Comparison of ENCODE assay signal across 6 cellular contexts in genomic region chr16:31904571-31904970, GRCh38. TPM values are rescaled to one million over a fixed set of nuclear protein-coding genes. Genes with fewer than 3 reads are reported as not detected.
A peak's percentile ranks its signal among the peaks of the same experiment; 100 is the strongest.
DNase-seq lines count a peak whose midpoint lies in the region; ATAC-seq, FAIRE-seq and TF ChIP-seq lines count a peak whose summit lies in the region.
"Not testable (repeated sequence)": the region's sequence is repeated elsewhere in the genome, so short reads cannot be mapped to it uniquely, and the experiment has no call there.

No MANE protein-coding gene starts in this region.

- not testable (repeated sequence) for H3K27me3 Mint-ChIP-seq in activated T-cell treated with anti-CD3 and anti-CD28 coated beads, Interleukin-2, amount 50 U/mL, for 72 hours (ENCODE audit: low read depth); activated naive CD4-positive, alpha-beta T cell treated with anti-CD3 and anti-CD28 coated beads, Interleukin-2, amount 50 U/mL, for 24 hours; endothelial cell (ENCODE audit: unreplicated experiment); stimulated activated naive CD8-positive, alpha-beta T cell treated with anti-CD3 and anti-CD28 coated beads, Interleukin-15, Interleukin-2, amounts not matched to agents 100 ng/mL and 50 ng/mL, for 24 hours

- TF ChIP-seq POLR2A in K562 (conservative IDR thresholded peaks at IDR 0.05) = not testable (repeated sequence)

- not testable (repeated sequence) for ATAC-seq in activated T-cell treated with anti-CD3 and anti-CD28 coated beads, Interleukin-2, amount 50 U/mL, for 72 hours (replicated peaks in 1 of 2); K562; stimulated activated effector memory CD8-positive, alpha-beta T cell treated with anti-CD3 and anti-CD28 coated beads, Interleukin-12 subunit alpha, Interleukin-12 subunit beta, amount 100 ng/mL, for 72 hours

- H3K27me3 ChIP-seq in K562 (ENCODE audit: control insufficient read depth in 2 of 2, insufficient read depth in 2 of 2, low read length in 2 of 2) = not testable (repeated sequence)

- WGBS in K562 (ENCODE audit: insufficient coverage, low coverage, missing lambda C conversion rate) = 91% methylated on average over 1 of the region's 3 CpGs

- TF ChIP-seq RAD21 in K562 (CRISPR knock-in tag; conservative IDR thresholded peaks at IDR 0.05 in 1 of 2, IDR thresholded peaks at IDR 0.05 in 1 of 2) = not testable (repeated sequence)

- H3K4me1 ChIP-seq in K562 (replicated peaks in 1 of 2; ENCODE audit: control insufficient read depth in 2 of 2, insufficient read depth in 2 of 2, low read length in 2 of 2) = not testable (repeated sequence)

- intact Hi-C loops in K562 (cut with micrococcal nuclease) = not testable (repeated sequence)

- not testable (repeated sequence) for H2AFZ ChIP-seq in K562 (ENCODE audit: low read depth, low read length)

- not testable (repeated sequence) for FAIRE-seq in K562 (lab: Jason Lieb, UNC)

- H3K36me3 ChIP-seq in K562 (ENCODE audit: control insufficient read depth, insufficient read depth, low read length) = not testable (repeated sequence)

- in situ Hi-C loops in K562 (cut with MboI) = not testable (repeated sequence)

- not testable (repeated sequence) for TF ChIP-seq EP300 in K562 (IDR thresholded peaks at IDR 0.05; ENCODE audit: low read length)

- CTCF ChIA-PET in K562 (lab: Yijun Ruan, JAX; ENCODE audit: low intra/inter-chr PET ratio) = not testable (repeated sequence)

- not testable (repeated sequence) for BruUV-seq in K562 (replicated peaks; lab: Mats Ljungman, UMichigan)

- H3K36me3 Mint-ChIP-seq in activated T-cell treated with anti-CD3 and anti-CD28 coated beads, Interleukin-2, amount 50 U/mL, for 72 hours (ENCODE audit: insufficient read depth in 2 of 2) = peaks cover 63 to 78% of the 10 kb centered on the region in 2 donors
- H3K36me3 Mint-ChIP-seq in activated naive CD4-positive, alpha-beta T cell treated with anti-CD3 and anti-CD28 coated beads, Interleukin-2, amount 50 U/mL, for 24 hours = peaks cover 62% of the 10 kb centered on the region
- peaks cover 69% of the 10 kb centered on the region for H3K36me3 Mint-ChIP-seq in endothelial cell (ENCODE audit: low read depth, unreplicated experiment)
- peaks cover 99% of the 10 kb centered on the region for H3K36me3 Mint-ChIP-seq in stimulated activated effector memory CD8-positive, alpha-beta T cell treated with anti-CD3 and anti-CD28 coated beads, Interleukin-12 subunit alpha, Interleukin-12 subunit beta, amount 100 ng/mL, for 72 hours
- peaks cover 86% of the 10 kb centered on the region for H3K36me3 Mint-ChIP-seq in stimulated activated naive CD8-positive, alpha-beta T cell treated with anti-CD3 and anti-CD28 coated beads, Interleukin-15, Interleukin-2, amounts not matched to agents 100 ng/mL and 50 ng/mL, for 24 hours (ENCODE audit: low read depth)

- peak overlapping the region; percentile 73 for H3K27ac Mint-ChIP-seq in activated T-cell treated with anti-CD3 and anti-CD28 coated beads, Interleukin-2, amount 50 U/mL, for 72 hours
- H3K27ac Mint-ChIP-seq in activated naive CD4-positive, alpha-beta T cell treated with anti-CD3 and anti-CD28 coated beads, Interleukin-2, amount 50 U/mL, for 24 hours = peak overlapping the region; percentile 59
- H3K27ac Mint-ChIP-seq in endothelial cell (ENCODE audit: unreplicated experiment); stimulated activated naive CD8-positive, alpha-beta T cell treated with anti-CD3 and anti-CD28 coated beads, Interleukin-15, Interleukin-2, amounts not matched to agents 100 ng/mL and 50 ng/mL, for 24 hours: not testable (repeated sequence)
- peak overlapping the region; percentile 29 for H3K27ac Mint-ChIP-seq in stimulated activated effector memory CD8-positive, alpha-beta T cell treated with anti-CD3 and anti-CD28 coated beads, Interleukin-12 subunit alpha, Interleukin-12 subunit beta, amount 100 ng/mL, for 72 hours

- not testable (repeated sequence) for H3K9ac ChIP-seq in K562 (ENCODE audit: insufficient read depth in 1 of 2, low read depth in 2 of 2, low read length in 2 of 2)

- H4K20me1 ChIP-seq in K562 (replicated peaks; ENCODE audit: control insufficient read depth, insufficient read depth, low read length) = not testable (repeated sequence)

- TF ChIP-seq CTCF in K562 (IDR thresholded peaks at IDR 0.05 in 2 of 3, conservative IDR thresholded peaks at IDR 0.05 in 1 of 3; ENCODE audit: insufficient read depth in 2 of 3, low read depth in 1 of 3, low read length in 3 of 3); endothelial cell (IDR thresholded peaks at IDR 0.05; ENCODE audit: unreplicated experiment): not testable (repeated sequence)

- H3K4me3 Mint-ChIP-seq in activated T-cell treated with anti-CD3 and anti-CD28 coated beads, Interleukin-2, amount 50 U/mL, for 72 hours = peak overlapping the region in 1 of 2 donors; percentile 13
- H3K4me3 Mint-ChIP-seq in activated naive CD4-positive, alpha-beta T cell treated with anti-CD3 and anti-CD28 coated beads, Interleukin-2, amount 50 U/mL, for 24 hours = peak overlapping the region; percentile 44
- H3K4me3 Mint-ChIP-seq in endothelial cell (ENCODE audit: unreplicated experiment) = peak overlapping the region; percentile 3
- H3K4me3 Mint-ChIP-seq in stimulated activated effector memory CD8-positive, alpha-beta T cell treated with anti-CD3 and anti-CD28 coated beads, Interleukin-12 subunit alpha, Interleukin-12 subunit beta, amount 100 ng/mL, for 72 hours = not testable (repeated sequence)
- H3K4me3 Mint-ChIP-seq in stimulated activated naive CD8-positive, alpha-beta T cell treated with anti-CD3 and anti-CD28 coated beads, Interleukin-15, Interleukin-2, amounts not matched to agents 100 ng/mL and 50 ng/mL, for 24 hours = peak overlapping the region; percentile 25

- H3K9me1 ChIP-seq in K562 (ENCODE audit: control insufficient read depth, insufficient read depth, low read length) = not testable (repeated sequence)

- DNase-seq in activated T-cell treated with anti-CD3 and anti-CD28 coated beads, Interleukin-2, amount 50 U/mL, for 72 hours; K562 (ENCODE audit: extremely low read depth in 1 of 4, low spot score in 3 of 4); endothelial cell (ENCODE audit: low spot score); stimulated activated effector memory CD8-positive, alpha-beta T cell treated with anti-CD3 and anti-CD28 coated beads, Interleukin-12 subunit alpha, Interleukin-12 subunit beta, amount 100 ng/mL, for 72 hours (ENCODE audit: low spot score in 2 of 2): not testable (repeated sequence)

- H3K4me1 Mint-ChIP-seq in activated T-cell treated with anti-CD3 and anti-CD28 coated beads, Interleukin-2, amount 50 U/mL, for 72 hours (ENCODE audit: low read depth) = peaks cover 29% of the 10 kb centered on the region
- peaks cover 50% of the 10 kb centered on the region for H3K4me1 Mint-ChIP-seq in activated naive CD4-positive, alpha-beta T cell treated with anti-CD3 and anti-CD28 coated beads, Interleukin-2, amount 50 U/mL, for 24 hours
- H3K4me1 Mint-ChIP-seq in endothelial cell (ENCODE audit: unreplicated experiment) = not testable (repeated sequence)
- H3K4me1 Mint-ChIP-seq in stimulated activated effector memory CD8-positive, alpha-beta T cell treated with anti-CD3 and anti-CD28 coated beads, Interleukin-12 subunit alpha, Interleukin-12 subunit beta, amount 100 ng/mL, for 72 hours = peaks cover 37% of the 10 kb centered on the region
- H3K4me1 Mint-ChIP-seq in stimulated activated naive CD8-positive, alpha-beta T cell treated with anti-CD3 and anti-CD28 coated beads, Interleukin-15, Interleukin-2, amounts not matched to agents 100 ng/mL and 50 ng/mL, for 24 hours (ENCODE audit: low read depth) = peaks cover 50% of the 10 kb centered on the region

- peaks cover 55% of the 10 kb centered on the region for H3K79me2 ChIP-seq in K562 (ENCODE audit: control insufficient read depth, insufficient read depth, low read length)

- H3K9me3 ChIP-seq in K562 (replicated peaks; ENCODE audit: control insufficient read depth, insufficient read depth, low read depth, low read length) = not testable (repeated sequence)

- H3K27ac ChIP-seq in K562 (ENCODE audit: extremely low read depth, low read depth, low read length) = not testable (repeated sequence)

- not testable (repeated sequence) for H3K4me2 ChIP-seq in K562 (ENCODE audit: insufficient read depth, low read length)

- POLR2A ChIA-PET in K562 (lab: Yijun Ruan, JAX) = not testable (repeated sequence)

- H3K4me3 ChIP-seq in K562 = not testable (repeated sequence)

- peaks cover 25 to 29% of the 10 kb centered on the region in 2 donors for H3K9me3 Mint-ChIP-seq in activated T-cell treated with anti-CD3 and anti-CD28 coated beads, Interleukin-2, amount 50 U/mL, for 72 hours
- H3K9me3 Mint-ChIP-seq in activated naive CD4-positive, alpha-beta T cell treated with anti-CD3 and anti-CD28 coated beads, Interleukin-2, amount 50 U/mL, for 24 hours = not testable (repeated sequence)
- H3K9me3 Mint-ChIP-seq in endothelial cell (ENCODE audit: unreplicated experiment) = peaks cover 25% of the 10 kb centered on the region
- peaks cover 23% of the 10 kb centered on the region for H3K9me3 Mint-ChIP-seq in stimulated activated effector memory CD8-positive, alpha-beta T cell treated with anti-CD3 and anti-CD28 coated beads, Interleukin-12 subunit alpha, Interleukin-12 subunit beta, amount 100 ng/mL, for 72 hours
- H3K9me3 Mint-ChIP-seq in stimulated activated naive CD8-positive, alpha-beta T cell treated with anti-CD3 and anti-CD28 coated beads, Interleukin-15, Interleukin-2, amounts not matched to agents 100 ng/mL and 50 ng/mL, for 24 hours = peaks cover 41% of the 10 kb centered on the region

RNA-seq across cellular contexts. Expression of gene ZNF267, which starts 31.0 kb away (rescaled TPM):
- 100 to 1,000 TPM; 151 to 156 TPM for total RNA-seq in activated T-cell treated with anti-CD3 and anti-CD28 coated beads, Interleukin-2, amount 50 U/mL, for 72 hours
- 24.7 and 44.0 TPM in 2 replicates for total RNA-seq in K562 (2011; cell fraction: chromatin; rRNA removed; ENCODE audit: low replicate concordance)
- 17.0 and 25.0 TPM in 2 replicates for total RNA-seq in K562 (2011; cell fraction: nucleolus; rRNA removed)
- 25.1 and 28.1 TPM in 2 replicates for total RNA-seq in K562 (2011; cell fraction: nucleoplasm; rRNA removed)
- 14.2 and 18.2 TPM in 2 replicates for total RNA-seq in K562 (2014; rRNA removed)
- 34.5 and 40.8 TPM in 2 replicates for total RNA-seq in K562 (2014; rRNA removed; fragmentation: Illumina TruSeq; extraction: Trizol)
- total RNA-seq in K562 (2015; rRNA removed; fragmentation: Illumina TruSeq; extraction: Trizol) = 35.1 and 38.8 TPM in 2 replicates
- total RNA-seq in K562 (2021) = 24.6 and 29.1 TPM in 2 replicates
- 16.0 and 21.4 TPM in 2 replicates for polyA plus RNA-seq in K562 (2011; rRNA removed)
- polyA plus RNA-seq in K562 (2011; cell fraction: cytosol; rRNA removed) = 3.5 and 6.0 TPM in 2 replicates
- polyA plus RNA-seq in K562 (2011; cell fraction: nucleus; rRNA removed) = 9.2 and 12.6 TPM in 2 replicates
- 12.6 and 14.4 TPM in 2 replicates for polyA plus RNA-seq in K562 (2012)
- 19.2 and 21.5 TPM in 2 replicates for polyA plus RNA-seq in K562 (2014; fragmentation: Illumina TruSeq; extraction: Trizol)
- polyA plus RNA-seq in K562 (2014; fragmentation: Nextera tagmentation; extraction: Ambion mirVana) = 10 to 100 TPM; 18.1 to 22.2 TPM
- polyA plus RNA-seq in K562 (2014; rRNA removed) = 13.0 and 14.6 TPM in 2 replicates
- 43.3 and 47.1 TPM in 2 replicates for polyA minus RNA-seq in K562 (2011; rRNA and poly(A)+ RNA removed)
- polyA minus RNA-seq in K562 (2011; cell fraction: cytosol; rRNA and poly(A)+ RNA removed) = 12.4 and 13.0 TPM in 2 replicates
- polyA minus RNA-seq in K562 (2011; cell fraction: nucleus; rRNA and poly(A)+ RNA removed) = 33.3 and 40.5 TPM in 2 replicates
- 23.1 TPM for total RNA-seq in endothelial cell (ENCODE audit: unreplicated experiment)
